Comparison of ENCODE assay signal across 8 cellular contexts in genomic region chr15:28310454-28310853, GRCh38. TPM values are rescaled to one million over a fixed set of nuclear protein-coding genes. Genes with fewer than 3 reads are reported as not detected.
"Had no signal": no experiment of that assay in that cellular context is flagged by ENCODE, and none has a peak within 500 bp of the region (broad histone marks: within the 10 kb centered on the region; RNA-seq: fewer than 3 reads in every experiment).

No MANE protein-coding gene starts in this region.

RNA-seq across cellular contexts. Expression of gene GOLGA6L24, which starts 47.4 kb away (rescaled TPM):
- total RNA-seq: LHCN-M2, MCF 10A, NCI-H460, OCI-LY7, PC-9, RPMI7951, SJCRH30, SK-MEL-5 had no signal
